In genomic region chr14:75648066-75648838, GRCh38 we compare ENCODE assay signal across 9 cellular contexts. TPM values are rescaled to one million over a fixed set of nuclear protein-coding genes. Genes with fewer than 3 reads are reported as not detected.
DNase-seq lines count a peak whose midpoint lies in the region; ATAC-seq and TF ChIP-seq lines count a peak whose summit lies in the region.
"Had no signal": no experiment of that assay in that cellular context is flagged by ENCODE, and none has a peak within 500 bp of the region (broad histone marks: within the 10 kb centered on the region; RNA-seq: fewer than 3 reads in every experiment).

No MANE protein-coding gene starts in this region.

- TF ChIP-seq CTCF in type B pancreatic cell (conservative IDR thresholded peaks at IDR 0.05): no peak
- no peak for TF ChIP-seq CTCF in transverse colon (IDR thresholded peaks at IDR 0.05)

- no peak overlapping the region for H3K4me3 ChIP-seq in transverse colon

- no peaks in the 10 kb centered on the region for H3K9me3 ChIP-seq in transverse colon

- in situ Hi-C loops in transverse colon (cut with MboI; ENCODE audit: low pct_ligation_motif_present in 1 of 4, low pct_unique_long_range_greater_than_20kb in 1 of 4, low sequenced_read_pairs in 3 of 4): no loop called here

- peaks cover 0 to 28% (median 9%) of the 10 kb centered on the region in 4 donors for H3K36me3 ChIP-seq in transverse colon

- no peaks in the 10 kb centered on the region for H3K9me3 Mint-ChIP-seq in type B pancreatic cell
- H3K9me3 Mint-ChIP-seq: stimulated activated naive CD8-positive, alpha-beta T cell treated with anti-CD3 and anti-CD28 coated beads, Interleukin-15, Interleukin-2, amounts not matched to agents 100 ng/mL and 50 ng/mL, for 24 hours had no signal

- peak overlapping the region; percentile 98 for H3K27ac Mint-ChIP-seq in type B pancreatic cell

- peak overlapping the region; percentile 24 for H3K4me3 Mint-ChIP-seq in type B pancreatic cell
- H3K4me3 Mint-ChIP-seq: stimulated activated naive CD8-positive, alpha-beta T cell treated with anti-CD3 and anti-CD28 coated beads, Interleukin-15, Interleukin-2, amounts not matched to agents 100 ng/mL and 50 ng/mL, for 24 hours had no signal

- H3K36me3 Mint-ChIP-seq in type B pancreatic cell: peaks cover 23% of the 10 kb centered on the region

- H3K4me1 ChIP-seq in transverse colon: no peaks in the 10 kb centered on the region

- TF ChIP-seq EP300 in transverse colon (IDR thresholded peaks at IDR 0.05; ENCODE audit: low read depth): no peak

- H3K27ac ChIP-seq in transverse colon: no peak overlapping the region

- 67 to 84% methylated on average over 4 to 9 of the region's 9 CpGs for WGBS in transverse colon (ENCODE audit: low coverage in 1 of 2), 2 donors

- intact Hi-C loops in transverse colon (cut with DNase I; ENCODE audit: low total_unique reads): no loop called here

- peaks cover 10% of the 10 kb centered on the region for H3K4me1 Mint-ChIP-seq in type B pancreatic cell (ENCODE audit: unreplicated experiment)

- H3K27me3 ChIP-seq in transverse colon: no peaks in the 10 kb centered on the region

- no peaks in the 10 kb centered on the region for H3K27me3 Mint-ChIP-seq in type B pancreatic cell
- H3K27me3 Mint-ChIP-seq: stimulated activated naive CD8-positive, alpha-beta T cell treated with anti-CD3 and anti-CD28 coated beads, Interleukin-15, Interleukin-2, amounts not matched to agents 100 ng/mL and 50 ng/mL, for 24 hours had no signal

- no peak for TF ChIP-seq POLR2A in transverse colon (IDR thresholded peaks at IDR 0.05)

- ATAC-seq in HG03565 (IDR thresholded peaks at IDR 0.05; ENCODE audit: unreplicated experiment) (no peak), HG02840 (IDR thresholded peaks at IDR 0.05; ENCODE audit: low FRiP score, unreplicated experiment) (no peak)

- DNase-seq in HuH-7 (ENCODE audit: low spot score) (peak; percentile 64), astrocyte of the hippocampus (ENCODE audit: low read depth, low spot score) (peak; percentile 96), kidney glomerular epithelial cell (lab: John Stamatoyannopoulos, UW) (peak; percentile 99), type B pancreatic cell (ENCODE audit: extremely low spot score, unreplicated experiment) (no peak), transverse colon (no peak)
- DNase-seq: NCI-H1092 treated with DMSO at 0.1 percent for 48 hours had no signal

RNA-seq across cellular contexts. Expression of gene ERG28, which starts 12.4 kb away (rescaled TPM):
- 24.6 and 25.5 TPM in 2 replicates for total RNA-seq in type B pancreatic cell (ENCODE audit: low replicate concordance)
- 1 to 10 TPM in 3 of 4 donors, under 1 TPM in 1; 0.75 to 9.4 (median 6.2) TPM for total RNA-seq in transverse colon

RNA-seq across cellular contexts. Expression of gene TTLL5, which starts 12.8 kb away (rescaled TPM):
- total RNA-seq in type B pancreatic cell (ENCODE audit: low replicate concordance) (36.7 and 44.7 TPM in 2 replicates), transverse colon (100 to 1,000 TPM in 1 of 4 donors, 10 to 100 TPM in 3; 16.1 to 264 (median 40.8) TPM)

Comparison
In these comparisons a context has a peak if more than half of its experiments do, and no peak if none do; other contexts are left out.
1. DNase-seq: peak in HuH-7 (single experiment), astrocyte of the hippocampus (single experiment) and kidney glomerular epithelial cell (single experiment); none in type B pancreatic cell (single experiment) and transverse colon (single experiment).